ENCODE assay signal across 15 cellular contexts in the genomic region with DNA sequence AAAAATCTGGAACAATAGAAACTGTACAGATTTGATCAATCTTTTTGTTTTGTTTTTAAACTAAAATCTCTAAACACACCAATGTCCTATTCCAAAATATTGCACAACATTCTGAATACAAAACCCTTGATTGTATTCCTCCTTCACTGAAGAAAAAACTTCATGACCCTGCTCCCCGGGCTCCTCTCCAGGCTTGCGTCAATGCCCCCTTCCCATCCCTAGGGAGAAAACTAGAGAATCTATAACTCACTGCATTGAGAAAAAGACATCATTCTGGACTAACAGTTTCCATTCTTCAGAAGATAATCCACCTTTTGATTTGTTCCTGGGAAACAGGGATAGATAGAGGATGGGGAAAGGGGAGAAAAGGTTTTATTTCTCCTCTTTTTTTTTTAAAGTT. TPM values are rescaled to one million over a fixed set of nuclear protein-coding genes. Genes with fewer than 3 reads are reported as not detected.
DNase-seq lines count a peak whose midpoint lies in the region; ATAC-seq, FAIRE-seq and TF ChIP-seq lines count a peak whose summit lies in the region.
"Not testable (repeated sequence)": the region's sequence is repeated elsewhere in the genome, so short reads cannot be mapped to it uniquely, and the experiment has no call there.
"Had no signal": no experiment of that assay in that cellular context is flagged by ENCODE, and none has a peak within 500 bp of the region (broad histone marks: within the 10 kb centered on the region; RNA-seq: fewer than 3 reads in every experiment).

No MANE protein-coding gene starts in this region.

- not testable (repeated sequence) for H3K27me3 Mint-ChIP-seq in CD8-positive, alpha-beta T cell (ENCODE audit: low read depth); natural killer cell (ENCODE audit: low read depth in 2 of 2)

- intact Hi-C loops in CD8-positive, alpha-beta T cell (cut with DNase I, micrococcal nuclease); K562 (cut with micrococcal nuclease); left ventricle myocardium inferior (cut with micrococcal nuclease); right cardiac atrium (cut with DNase I); natural killer cell (cut with micrococcal nuclease): not testable (repeated sequence)
- intact Hi-C loops in Right ventricle myocardium inferior (cut with DNase I): loop anchor here (5.0 kb wide), 1 partner anchor 75 kb away; the partner anchor contains the start of gene ZNF71

- not testable (repeated sequence) for DNase-seq in CD8-positive, alpha-beta T cell; K562 (ENCODE audit: extremely low read depth in 1 of 4, low spot score in 3 of 4); natural killer cell
- peak; percentile 87 for DNase-seq in Right ventricle myocardium inferior (ENCODE audit: missing footprints)
- DNase-seq in left ventricle myocardium inferior: peak; percentile 50
- DNase-seq in right cardiac atrium: peak; percentile 73 to 92 (median 86)
- peak; percentile 42 to 44 for DNase-seq in tibial nerve (ENCODE audit: low spot score in 2 of 2)

- not testable (repeated sequence) for H3K27ac Mint-ChIP-seq in CD8-positive, alpha-beta T cell; natural killer cell

- TF ChIP-seq RAD21 in K562 (CRISPR knock-in tag; conservative IDR thresholded peaks at IDR 0.05 in 1 of 2, IDR thresholded peaks at IDR 0.05 in 1 of 2): not testable (repeated sequence)

- not testable (repeated sequence) for H3K4me3 ChIP-seq in CD8-positive, alpha-beta T cell (ENCODE audit: low read depth, low read length); K562; left ventricle myocardium inferior; right cardiac atrium (ENCODE audit: low read length); tibial nerve

- FAIRE-seq in K562 (lab: Jason Lieb, UNC): peak; percentile 6
- peak; percentile 46 for FAIRE-seq in endometrium (lab: Jason Lieb, UNC)

- not testable (repeated sequence) for H3K27me3 ChIP-seq in CD8-positive, alpha-beta T cell (ENCODE audit: insufficient read depth, low read length); K562 (ENCODE audit: control insufficient read depth in 2 of 2, insufficient read depth in 2 of 2, low read length in 2 of 2); left ventricle myocardium inferior (ENCODE audit: low read depth); right cardiac atrium (ENCODE audit: control insufficient read depth, insufficient read depth); tibial nerve

- H3K4me2 ChIP-seq in K562 (ENCODE audit: insufficient read depth, low read length): not testable (repeated sequence)

- 3% methylated on average over 2 of the region's 2 CpGs for WGBS in K562 (ENCODE audit: insufficient coverage, low coverage, missing lambda C conversion rate)
- WGBS in right cardiac atrium: 68% methylated on average over 2 of the region's 2 CpGs
- 53 to 55% methylated on average over 2 of the region's 2 CpGs for WGBS in tibial nerve, 2 donors

- peaks cover 12% of the 10 kb centered on the region for H3K4me1 Mint-ChIP-seq in CD8-positive, alpha-beta T cell (ENCODE audit: low read depth)
- H3K4me1 Mint-ChIP-seq in natural killer cell: peaks cover 5 to 26% of the 10 kb centered on the region in 2 donors

- peak overlapping the region; percentile 3 for H3K4me3 Mint-ChIP-seq in CD8-positive, alpha-beta T cell
- peak overlapping the region; percentile 42 for H3K4me3 Mint-ChIP-seq in natural killer cell

- not testable (repeated sequence) for TF ChIP-seq CTCF in CD8-positive, alpha-beta T cell (IDR thresholded peaks at IDR 0.05); K562 (IDR thresholded peaks at IDR 0.05 in 2 of 3, conservative IDR thresholded peaks at IDR 0.05 in 1 of 3; ENCODE audit: insufficient read depth in 2 of 3, low read depth in 1 of 3, low read length in 3 of 3); left ventricle myocardium inferior (IDR thresholded peaks at IDR 0.05; ENCODE audit: borderline replicate concordance); natural killer cell (IDR thresholded peaks at IDR 0.05); tibial nerve (IDR thresholded peaks at IDR 0.05)

- peaks cover 11% of the 10 kb centered on the region for H3K4me1 ChIP-seq in CD8-positive, alpha-beta T cell (ENCODE audit: insufficient read depth, low read length)
- H3K4me1 ChIP-seq in K562 (replicated peaks in 1 of 2; ENCODE audit: control insufficient read depth in 2 of 2, insufficient read depth in 2 of 2, low read length in 2 of 2); right cardiac atrium (ENCODE audit: control insufficient read depth, insufficient read depth, low read length): not testable (repeated sequence)
- peaks cover 25% of the 10 kb centered on the region for H3K4me1 ChIP-seq in left ventricle myocardium inferior
- H3K4me1 ChIP-seq in tibial nerve: peaks cover 0 to 11% (median 2%) of the 10 kb centered on the region in 4 donors

- not testable (repeated sequence) for H3K79me2 ChIP-seq in K562 (ENCODE audit: control insufficient read depth, insufficient read depth, low read length)

- H3K36me3 Mint-ChIP-seq in CD8-positive, alpha-beta T cell: peaks cover 15% of the 10 kb centered on the region
- H3K36me3 Mint-ChIP-seq in natural killer cell: not testable (repeated sequence)

- not testable (repeated sequence) for H4K20me1 ChIP-seq in K562 (replicated peaks; ENCODE audit: control insufficient read depth, insufficient read depth, low read length)

- not testable (repeated sequence) for TF ChIP-seq POLR2A in K562 (conservative IDR thresholded peaks at IDR 0.05); tibial nerve (IDR thresholded peaks at IDR 0.05)

- not testable (repeated sequence) for H3K9me1 ChIP-seq in K562 (ENCODE audit: control insufficient read depth, insufficient read depth, low read length)

- H3K9ac ChIP-seq in K562 (ENCODE audit: insufficient read depth in 1 of 2, low read depth in 2 of 2, low read length in 2 of 2): not testable (repeated sequence)

- H3K9me3 Mint-ChIP-seq in CD8-positive, alpha-beta T cell; natural killer cell: not testable (repeated sequence)

- POLR2A ChIA-PET in CD8-positive, alpha-beta T cell (lab: Charles Lee); K562 (lab: Yijun Ruan, JAX): not testable (repeated sequence)

- not testable (repeated sequence) for H3K9me3 ChIP-seq in CD8-positive, alpha-beta T cell (ENCODE audit: low read length); K562 (replicated peaks; ENCODE audit: control insufficient read depth, insufficient read depth, low read depth, low read length); left ventricle myocardium inferior (replicated peaks); right cardiac atrium (ENCODE audit: control insufficient read depth, low read length)
- peaks cover 0 to 22% (median 0%) of the 10 kb centered on the region in 4 donors for H3K9me3 ChIP-seq in tibial nerve

- not testable (repeated sequence) for H2AFZ ChIP-seq in K562 (ENCODE audit: low read depth, low read length)

- CTCF ChIA-PET in CD8-positive, alpha-beta T cell (lab: Charles Lee); K562 (lab: Yijun Ruan, JAX; ENCODE audit: low intra/inter-chr PET ratio): not testable (repeated sequence)

- not testable (repeated sequence) for ATAC-seq in CD8-positive, alpha-beta T cell; K562; natural killer cell
- ATAC-seq in Right ventricle myocardium inferior: peak; percentile 49
- ATAC-seq in right cardiac atrium: peak in 1 of 2 donors; percentile 42

- TF ChIP-seq EP300 in K562 (IDR thresholded peaks at IDR 0.05; ENCODE audit: low read length); tibial nerve (IDR thresholded peaks at IDR 0.05): not testable (repeated sequence)

- H3K36me3 ChIP-seq in CD8-positive, alpha-beta T cell (ENCODE audit: insufficient read depth, low read length); K562 (ENCODE audit: control insufficient read depth, insufficient read depth, low read length); left ventricle myocardium inferior: not testable (repeated sequence)
- peaks cover 0 to 14% (median 0%) of the 10 kb centered on the region in 3 donors for H3K36me3 ChIP-seq in tibial nerve

- in situ Hi-C loops in K562 (cut with MboI): not testable (repeated sequence)

- not testable (repeated sequence) for H3K27ac ChIP-seq in CD8-positive, alpha-beta T cell (ENCODE audit: low read depth, low read length); K562 (ENCODE audit: extremely low read depth, low read depth, low read length); right cardiac atrium (ENCODE audit: low read length); tibial nerve
- peak overlapping the region; percentile 77 for H3K27ac ChIP-seq in left ventricle myocardium inferior (replicated peaks)

- BruUV-seq in K562 (replicated peaks; lab: Mats Ljungman, UMichigan): not testable (repeated sequence)

RNA-seq across cellular contexts. Expression of gene ZNF835, which starts 1.1 kb away (rescaled TPM):
- under 1 TPM; 0.46 to 0.75 TPM for total RNA-seq in CD8-positive, alpha-beta T cell
- total RNA-seq in K562 (2011; cell fraction: chromatin; rRNA removed; ENCODE audit: low replicate concordance): not detected in 2 replicates
- total RNA-seq in K562 (2011; cell fraction: nucleolus; rRNA removed): 0.13 TPM in 1 of 2 replicates, not detected in the other
- not detected in 2 replicates for total RNA-seq in K562 (2011; cell fraction: nucleoplasm; rRNA removed)
- total RNA-seq in K562 (2014; rRNA removed) (not detected in 2 replicates), K562 (2014; rRNA removed; fragmentation: Illumina TruSeq; extraction: Trizol) (not detected in 2 replicates), K562 (2015; rRNA removed; fragmentation: Illumina TruSeq; extraction: Trizol) (not detected in 2 replicates), K562 (2021) (not detected in 2 replicates), Right ventricle myocardium inferior (7.3 TPM), left ventricle myocardium inferior (4.9 TPM), right cardiac atrium (1 to 10 TPM; 3.6 to 7.4 (median 6.1) TPM), natural killer cell (1 to 10 TPM in 1 of 3 donors, under 1 TPM in 2; 0.18 to 2.1 (median 0.92) TPM), tibial nerve (10 to 100 TPM in 3 of 4 donors, 1 to 10 TPM in 1; 9.6 to 14.7 (median 11.7) TPM)
- polyA plus RNA-seq in K562 (2011; rRNA removed) (not detected in 2 replicates), K562 (2014; fragmentation: Illumina TruSeq; extraction: Trizol) (not detected in 2 replicates), K562 (2014; fragmentation: Nextera tagmentation; extraction: Ambion mirVana) (not detected), K562 (2014; rRNA removed) (not detected in 2 replicates), right cardiac atrium (1.6 TPM)
- polyA plus RNA-seq in K562 (2011; cell fraction: cytosol; rRNA removed): 0.12 TPM in 1 of 2 replicates, not detected in the other
- not detected in 2 replicates for polyA plus RNA-seq in K562 (2011; cell fraction: nucleus; rRNA removed)
- not detected in 2 replicates for polyA plus RNA-seq in K562 (2012)
- 0.07 TPM in 1 of 2 replicates, not detected in the other for polyA minus RNA-seq in K562 (2011; rRNA and poly(A)+ RNA removed)
- not detected in 2 replicates for polyA minus RNA-seq in K562 (2011; cell fraction: cytosol; rRNA and poly(A)+ RNA removed)
- polyA minus RNA-seq in K562 (2011; cell fraction: nucleus; rRNA and poly(A)+ RNA removed): not detected in 2 replicates
- total RNA-seq: A172, Calu3, G401, HFFc6 had no signal

RNA-seq across cellular contexts. Expression of gene SMIM17, which starts 29.7 kb away (rescaled TPM):
- not detected for total RNA-seq in CD8-positive, alpha-beta T cell
- not detected in 2 replicates for total RNA-seq in K562 (2011; cell fraction: chromatin; rRNA removed; ENCODE audit: low replicate concordance)
- not detected in 2 replicates for total RNA-seq in K562 (2011; cell fraction: nucleolus; rRNA removed)
- total RNA-seq in K562 (2011; cell fraction: nucleoplasm; rRNA removed): not detected in 2 replicates
- total RNA-seq in K562 (2014; rRNA removed) (not detected in 2 replicates), K562 (2014; rRNA removed; fragmentation: Illumina TruSeq; extraction: Trizol) (not detected in 2 replicates), K562 (2015; rRNA removed; fragmentation: Illumina TruSeq; extraction: Trizol) (not detected in 2 replicates), K562 (2021) (not detected in 2 replicates), Right ventricle myocardium inferior (not detected), left ventricle myocardium inferior (not detected), right cardiac atrium (under 1 TPM in 2 of 4 donors, not detected in 2; 0.31 to 0.40 TPM), natural killer cell (under 1 TPM in 1 of 3 donors, not detected in 2; 0.24 TPM), tibial nerve (under 1 TPM in 3 of 4 donors, not detected in 1; 0.60 to 0.84 (median 0.78) TPM)
- polyA plus RNA-seq in K562 (2011; rRNA removed) (not detected in 2 replicates), K562 (2014; fragmentation: Illumina TruSeq; extraction: Trizol) (not detected in 2 replicates), K562 (2014; fragmentation: Nextera tagmentation; extraction: Ambion mirVana) (not detected), K562 (2014; rRNA removed) (not detected in 2 replicates), right cardiac atrium (0.18 TPM)
- polyA plus RNA-seq in K562 (2011; cell fraction: cytosol; rRNA removed): not detected in 2 replicates
- polyA plus RNA-seq in K562 (2011; cell fraction: nucleus; rRNA removed): not detected in 2 replicates
- not detected in 2 replicates for polyA plus RNA-seq in K562 (2012)
- polyA minus RNA-seq in K562 (2011; rRNA and poly(A)+ RNA removed): not detected in 2 replicates
- not detected in 2 replicates for polyA minus RNA-seq in K562 (2011; cell fraction: cytosol; rRNA and poly(A)+ RNA removed)
- not detected in 2 replicates for polyA minus RNA-seq in K562 (2011; cell fraction: nucleus; rRNA and poly(A)+ RNA removed)
- total RNA-seq: Calu3; CD4-positive, CD25-positive, alpha-beta regulatory T cell; Daoy had no signal
- polyA plus RNA-seq: GM23338 had no signal
